In genomic region chr4:43282534-43282933, GRCh38 we compare ENCODE assay signal across 26 cellular contexts.
"Had no signal": no experiment of that assay in that cellular context is flagged by ENCODE, and none has a peak within 500 bp of the region (broad histone marks: within the 10 kb centered on the region; RNA-seq: fewer than 3 reads in every experiment).

No MANE protein-coding gene starts in this region.

- H3K4me3 Mint-ChIP-seq: activated CD4-positive, alpha-beta memory T cell treated with anti-CD3 and anti-CD28 coated beads for 36 hours; activated CD4-positive, alpha-beta T cell treated with anti-CD3 and anti-CD28 coated beads, Interleukin-2, amount 10 ng/mL, durations not matched to agents 24 days and 14 days; activated naive CD4-positive, alpha-beta T cell treated with anti-CD3 and anti-CD28 coated beads, Interleukin-2, amount 10 ng/mL, durations not matched to agents 7 days and 5 days; activated naive CD8-positive, alpha-beta T cell treated with anti-CD3 and anti-CD28 coated beads for 36 hours; activated T-cell treated with anti-CD3 and anti-CD28 coated beads, Interleukin-2, amount 50 U/mL, for 72 hours had no signal

- H3K36me3 Mint-ChIP-seq: activated CD4-positive, alpha-beta memory T cell treated with anti-CD3 and anti-CD28 coated beads for 36 hours; activated naive CD4-positive, alpha-beta T cell treated with anti-CD3 and anti-CD28 coated beads, Interleukin-2, amount 10 ng/mL, durations not matched to agents 7 days and 5 days; activated naive CD8-positive, alpha-beta T cell treated with anti-CD3 and anti-CD28 coated beads for 36 hours had no signal

- ATAC-seq: activated T-cell treated with anti-CD3 and anti-CD28 coated beads, Interleukin-2, amount 50 U/mL, for 72 hours had no signal

- H3K4me3 ChIP-seq: cardiac muscle cell, Peyer's patch, SJCRH30 had no signal

- H3K27ac Mint-ChIP-seq: activated CD4-positive, alpha-beta memory T cell treated with anti-CD3 and anti-CD28 coated beads for 36 hours; activated CD4-positive, alpha-beta T cell treated with anti-CD3 and anti-CD28 coated beads, Interleukin-2, amount 10 ng/mL, durations not matched to agents 24 days and 14 days; activated naive CD4-positive, alpha-beta T cell treated with anti-CD3 and anti-CD28 coated beads, Interleukin-2, amount 10 ng/mL, durations not matched to agents 7 days and 5 days; activated naive CD8-positive, alpha-beta T cell treated with anti-CD3 and anti-CD28 coated beads for 36 hours; activated T-cell treated with anti-CD3 and anti-CD28 coated beads, Interleukin-2, amount 50 U/mL, for 72 hours; activated T-helper 2 cell treated with anti-CD3 and anti-CD28 coated beads, Interferon-gamma antibody, Interleukin-2, Interleukin-4, amounts not matched to agents 10 μg/mL and 5 μg/mL and 100 μg/mL, durations not matched to agents 14 hours and 24 hours and 36 hours had no signal

- H3K4me2 ChIP-seq: SK-N-SH had no signal

- H3K4me1 ChIP-seq: Peyer's patch, SJCRH30 had no signal

- H3K27ac ChIP-seq: brain microvascular endothelial cell, cardiac muscle cell, Peyer's patch, RWPE1, SJCRH30 had no signal

- H3K27me3 Mint-ChIP-seq: activated CD4-positive, alpha-beta memory T cell treated with anti-CD3 and anti-CD28 coated beads for 36 hours; activated CD4-positive, alpha-beta T cell treated with anti-CD3 and anti-CD28 coated beads, Interleukin-2, amount 10 ng/mL, durations not matched to agents 24 days and 14 days; activated naive CD4-positive, alpha-beta T cell treated with anti-CD3 and anti-CD28 coated beads, Interleukin-2, amount 10 ng/mL, durations not matched to agents 7 days and 5 days; activated naive CD8-positive, alpha-beta T cell treated with anti-CD3 and anti-CD28 coated beads for 36 hours had no signal

- H3K27me3 ChIP-seq: brain microvascular endothelial cell, cardiac muscle cell, Peyer's patch, SJCRH30 had no signal

- H3K36me3 ChIP-seq: brain microvascular endothelial cell, cardiac muscle cell, Peyer's patch, SJCRH30 had no signal

- DNase-seq: activated CD4-positive, alpha-beta memory T cell treated with anti-CD3 and anti-CD28 coated beads for 36 hours; activated CD4-positive, alpha-beta T cell treated with anti-CD3 and anti-CD28 coated beads for 1 hour; activated CD4-positive, alpha-beta T cell treated with anti-CD3 and anti-CD28 coated beads, Interleukin-2, amount 10 ng/mL, durations not matched to agents 24 days and 14 days; activated CD8-positive, alpha-beta memory T cell treated with anti-CD3 and anti-CD28 coated beads for 24 hours; activated gamma-delta T cell treated with Interleukin-2 at 50 U/mL for 16 hours; activated naive CD4-positive, alpha-beta T cell treated with anti-CD3 and anti-CD28 coated beads, Interleukin-2, amount 10 ng/mL, durations not matched to agents 7 days and 5 days; activated naive CD8-positive, alpha-beta T cell treated with anti-CD3 and anti-CD28 coated beads for 36 hours; activated T-cell treated with anti-CD3 and anti-CD28 coated beads, Interleukin-2, amount 50 U/mL, for 72 hours; brain microvascular endothelial cell; KG1; NCI-H1092; NCI-H1417; NCI-H1930; NCI-H2171; NCI-H2227 treated with DMSO at 0.1 percent for 48 hours; NCI-H446 treated with DMSO at 0.1 percent for 48 hours; NCI-H524 treated with DMSO at 0.1 percent for 48 hours; NCI-H748 treated with DMSO at 0.1 percent for 48 hours; Peyer's patch; Right ventricle myocardium superior; SK-N-SH; T-helper 1 cell had no signal

- H3K9me3 ChIP-seq: Peyer's patch, SJCRH30, SK-N-SH had no signal

- H3K9me3 Mint-ChIP-seq: activated CD4-positive, alpha-beta T cell treated with anti-CD3 and anti-CD28 coated beads, Interleukin-2, amount 10 ng/mL, durations not matched to agents 24 days and 14 days had no signal

- H3K4me1 Mint-ChIP-seq: activated CD4-positive, alpha-beta T cell treated with anti-CD3 and anti-CD28 coated beads, Interleukin-2, amount 10 ng/mL, durations not matched to agents 24 days and 14 days; activated naive CD4-positive, alpha-beta T cell treated with anti-CD3 and anti-CD28 coated beads, Interleukin-2, amount 10 ng/mL, durations not matched to agents 7 days and 5 days; activated naive CD8-positive, alpha-beta T cell treated with anti-CD3 and anti-CD28 coated beads for 36 hours had no signal

- H3K9ac ChIP-seq: SK-N-SH had no signal
